Comparison of ENCODE assay signal across 16 cellular contexts in the genomic region with DNA sequence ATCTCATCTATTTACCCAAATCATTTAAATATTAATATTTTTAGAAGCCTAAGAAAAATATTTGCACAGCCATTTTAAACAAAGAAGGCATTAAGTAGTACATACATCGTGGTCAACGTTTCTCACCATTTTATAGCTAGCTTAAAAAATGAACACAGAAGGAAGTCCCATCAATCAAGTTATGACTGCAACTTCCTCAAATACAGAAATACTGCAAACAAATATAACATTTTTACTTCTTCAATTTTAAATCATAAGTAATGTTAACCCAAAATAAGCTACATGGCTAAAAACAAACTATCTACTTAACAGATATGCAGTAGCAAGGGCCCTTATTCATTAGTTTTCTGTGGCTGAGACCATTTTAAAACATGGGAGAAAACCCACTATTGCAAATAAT. TPM values are rescaled to one million over a fixed set of nuclear protein-coding genes. Genes with fewer than 3 reads are reported as not detected.
DNase-seq lines count a peak whose midpoint lies in the region; ATAC-seq, FAIRE-seq and TF ChIP-seq lines count a peak whose summit lies in the region.
"Had no signal": no experiment of that assay in that cellular context is flagged by ENCODE, and none has a peak within 500 bp of the region (broad histone marks: within the 10 kb centered on the region; RNA-seq: fewer than 3 reads in every experiment).

No MANE protein-coding gene starts in this region.

- H3K36me3 ChIP-seq in OCI-LY1 (ENCODE audit: insufficient read depth, low read length) = peaks cover 11% of the 10 kb centered on the region
- peaks cover 5% of the 10 kb centered on the region for H3K36me3 ChIP-seq in lower lobe of right lung
- H3K36me3 ChIP-seq in BE2C = no peaks in the 10 kb centered on the region

- no peak overlapping the region for H3K27ac Mint-ChIP-seq in activated naive CD4-positive, alpha-beta T cell treated with anti-CD3 and anti-CD28 coated beads, Interleukin-2, amount 10 ng/mL, durations not matched to agents 7 days and 5 days
- H3K27ac Mint-ChIP-seq: activated naive CD4-positive, alpha-beta T cell treated with anti-CD3 and anti-CD28 coated beads, Interleukin-2, amount 50 U/mL, for 24 hours had no signal

- H3F3A ChIP-seq in OCI-LY1 (ENCODE audit: insufficient read depth, low read length) = peaks cover 7% of the 10 kb centered on the region; the same call in 1 of the 2 replicates

- peak overlapping the region; percentile 39 for H3K4me3 ChIP-seq in OCI-LY1 (ENCODE audit: low read depth, low read length, poor library complexity, severe bottlenecking)
- no peak overlapping the region for H3K4me3 ChIP-seq in lower lobe of right lung
- no peak overlapping the region for H3K4me3 ChIP-seq in BE2C (ENCODE audit: low read depth, low read length)

- H2AFZ ChIP-seq in OCI-LY1 (ENCODE audit: low read length) = no peak overlapping the region

- TF ChIP-seq CTCF in GM10266 (IDR thresholded peaks at IDR 0.05; ENCODE audit: control insufficient read depth, insufficient read depth, low read depth, missing control alignments) (no peak), OCI-LY1 (IDR thresholded peaks at IDR 0.05; ENCODE audit: low read length) (no peak), lower lobe of right lung (IDR thresholded peaks at IDR 0.05) (no peak), BE2C (IDR thresholded peaks at IDR 0.05; ENCODE audit: low read depth, low read length) (no peak)

- intact Hi-C loops in lower lobe of right lung (cut with DNase I) = no loop called here

- H3K4me2 ChIP-seq in OCI-LY1 (ENCODE audit: low read length) = peak overlapping the region; percentile 66

- H3K9me2 ChIP-seq in OCI-LY1 (ENCODE audit: low read depth, low read length) = no peaks in the 10 kb centered on the region

- H4K20me1 ChIP-seq in OCI-LY1 (ENCODE audit: insufficient read depth, low read length) = no peaks in the 10 kb centered on the region

- H3K9me3 ChIP-seq in OCI-LY1 (ENCODE audit: low read length) = no peaks in the 10 kb centered on the region
- H3K9me3 ChIP-seq in lower lobe of right lung = no peaks in the 10 kb centered on the region
- no peaks in the 10 kb centered on the region for H3K9me3 ChIP-seq in BE2C

- H3K27me3 ChIP-seq in OCI-LY1 (ENCODE audit: insufficient read depth, low read length) (no peaks in the 10 kb centered on the region), lower lobe of right lung (ENCODE audit: low read depth) (no peaks in the 10 kb centered on the region), BE2C (no peaks in the 10 kb centered on the region)

- no peaks in the 10 kb centered on the region for H3K27me3 Mint-ChIP-seq in activated naive CD4-positive, alpha-beta T cell treated with anti-CD3 and anti-CD28 coated beads, Interleukin-2, amount 10 ng/mL, durations not matched to agents 7 days and 5 days
- H3K27me3 Mint-ChIP-seq: activated naive CD4-positive, alpha-beta T cell treated with anti-CD3 and anti-CD28 coated beads, Interleukin-2, amount 50 U/mL, for 24 hours had no signal

- H3K9me3 Mint-ChIP-seq in activated naive CD4-positive, alpha-beta T cell treated with anti-CD3 and anti-CD28 coated beads, Interleukin-2, amount 10 ng/mL, durations not matched to agents 7 days and 5 days = no peaks in the 10 kb centered on the region
- H3K9me3 Mint-ChIP-seq: activated naive CD4-positive, alpha-beta T cell treated with anti-CD3 and anti-CD28 coated beads, Interleukin-2, amount 50 U/mL, for 24 hours had no signal

- H3K4me3 Mint-ChIP-seq in activated naive CD4-positive, alpha-beta T cell treated with anti-CD3 and anti-CD28 coated beads, Interleukin-2, amount 10 ng/mL, durations not matched to agents 7 days and 5 days = no peak overlapping the region
- H3K4me3 Mint-ChIP-seq: activated naive CD4-positive, alpha-beta T cell treated with anti-CD3 and anti-CD28 coated beads, Interleukin-2, amount 50 U/mL, for 24 hours had no signal

- H3K4me1 ChIP-seq in OCI-LY1 (ENCODE audit: insufficient read depth, low read length, severe bottlenecking) (peaks cover 74% of the 10 kb centered on the region), lower lobe of right lung (peaks cover 59% of the 10 kb centered on the region), BE2C (peaks cover 3% of the 10 kb centered on the region; the same call in 1 of the 2 replicates)

- DNase-seq in GM10266 (ENCODE audit: extremely low spot score) = peak; percentile 46
- no peak for DNase-seq in lower lobe of right lung
- DNase-seq in BE2C = no peak
- no peak for DNase-seq in RCC 7860 (ENCODE audit: low spot score)
- DNase-seq in activated naive CD4-positive, alpha-beta T cell treated with anti-CD3 and anti-CD28 coated beads, Interleukin-2, amount 10 ng/mL, durations not matched to agents 7 days and 5 days = no peak
- DNase-seq in foreskin melanocyte = no peak
- DNase-seq: central memory CD4-positive, alpha-beta T cell; hypothalamus; NCI-H2081; substantia nigra had no signal

- CTCF ChIA-PET in activated naive CD4-positive, alpha-beta T cell treated with anti-CD3 and anti-CD28 coated beads, Interleukin-2, amount 10 ng/mL, durations not matched to agents 7 days and 5 days (lab: Charles Lee) = no interaction called here

- peaks cover 8% of the 10 kb centered on the region for H3K36me3 Mint-ChIP-seq in activated naive CD4-positive, alpha-beta T cell treated with anti-CD3 and anti-CD28 coated beads, Interleukin-2, amount 10 ng/mL, durations not matched to agents 7 days and 5 days

- peaks cover 12% of the 10 kb centered on the region for H3K4me1 Mint-ChIP-seq in activated naive CD4-positive, alpha-beta T cell treated with anti-CD3 and anti-CD28 coated beads, Interleukin-2, amount 10 ng/mL, durations not matched to agents 7 days and 5 days

- H3K79me2 ChIP-seq in OCI-LY1 (ENCODE audit: insufficient read depth, low read length) = peaks cover 45% of the 10 kb centered on the region

- peak overlapping the region; percentile 90 for H3K27ac ChIP-seq in OCI-LY1 (ENCODE audit: low read depth, low read length, poor library complexity, severe bottlenecking)
- peak overlapping the region; percentile 43 for H3K27ac ChIP-seq in lower lobe of right lung
- H3K27ac ChIP-seq: C4-2B, epithelial cell of prostate had no signal

- peak; percentile 58 for ATAC-seq in HG02973 (IDR thresholded peaks at IDR 0.05; ENCODE audit: unreplicated experiment)
- ATAC-seq in lower lobe of right lung = no peak

- no peak for FAIRE-seq in RCC 7860 (lab: Jason Lieb, UNC)
- FAIRE-seq: H1 had no signal

- H3K9ac ChIP-seq in OCI-LY1 (ENCODE audit: low read length) = peak overlapping the region; percentile 62; the same call in 1 of the 2 replicates

RNA-seq across cellular contexts. Expression of a gene that starts 30.6 kb away (rescaled TPM):
- 92.8 TPM for total RNA-seq in lower lobe of right lung
- 12.5 TPM for polyA plus RNA-seq in BE2C (2012; ENCODE audit: insufficient read depth, insufficient read length, low read depth)
